ENCODE assay signal across 10 cellular contexts in genomic region chr11:125166347-125166841, GRCh38. TPM values are rescaled to one million over a fixed set of nuclear protein-coding genes. Genes with fewer than 3 reads are reported as not detected.
DNase-seq lines count a peak whose midpoint lies in the region; ATAC-seq lines count a peak whose summit lies in the region.
"Had no signal": no experiment of that assay in that cellular context is flagged by ENCODE, and none has a peak within 500 bp of the region (broad histone marks: within the 10 kb centered on the region; RNA-seq: fewer than 3 reads in every experiment).

No MANE protein-coding gene starts in this region.

- H3K27ac Mint-ChIP-seq in activated naive CD8-positive, alpha-beta T cell treated with anti-CD3 and anti-CD28 coated beads, Interleukin-2, amount 10 ng/mL, durations not matched to agents 7 days and 5 days = no peak overlapping the region

- H3K4me1 Mint-ChIP-seq in activated naive CD8-positive, alpha-beta T cell treated with anti-CD3 and anti-CD28 coated beads, Interleukin-2, amount 10 ng/mL, durations not matched to agents 7 days and 5 days = peaks cover 12% of the 10 kb centered on the region

- no peak overlapping the region for H3K27ac ChIP-seq in iPS DF 6.9 (ENCODE audit: low read length)

- intact Hi-C loops in sciatic nerve (cut with DNase I) (loop anchor here (5.0 kb wide), 1 partner anchor 181 kb away; no protein-coding TSS in a partner anchor), left colon (cut with DNase I, micrococcal nuclease) (no loop called here)

- H3K36me3 ChIP-seq in H7 (replicated peaks; ENCODE audit: control insufficient read depth, insufficient read depth, low read length) = no peaks in the 10 kb centered on the region
- no peaks in the 10 kb centered on the region for H3K36me3 ChIP-seq in iPS DF 6.9 (ENCODE audit: control insufficient read depth, insufficient read depth, low read length)
- H3K36me3 ChIP-seq: adrenal gland had no signal

- H3K27me3 Mint-ChIP-seq in activated naive CD8-positive, alpha-beta T cell treated with anti-CD3 and anti-CD28 coated beads, Interleukin-2, amount 10 ng/mL, durations not matched to agents 7 days and 5 days = peaks cover 70% of the 10 kb centered on the region

- ATAC-seq in activated naive CD8-positive, alpha-beta T cell treated with anti-CD3 and anti-CD28 coated beads, Interleukin-2, amount 10 ng/mL, durations not matched to agents 7 days and 5 days (ENCODE audit: low read depth) = no peak
- peak; percentile 7 for ATAC-seq in sciatic nerve
- ATAC-seq in left colon = no peak
- ATAC-seq in GM18870 (IDR thresholded peaks at IDR 0.05; ENCODE audit: unreplicated experiment) = no peak

- H3K9me3 ChIP-seq in iPS DF 6.9 (ENCODE audit: control insufficient read depth, insufficient read depth, low read length) = no peaks in the 10 kb centered on the region
- H3K9me3 ChIP-seq: adrenal gland had no signal

- no CpG with 5 or more reads among the region's 37 CpGs for WGBS in iPS DF 6.9 (ENCODE audit: insufficient coverage, insufficient read length)

- peak overlapping the region; percentile 71 for H3K4me3 Mint-ChIP-seq in activated naive CD8-positive, alpha-beta T cell treated with anti-CD3 and anti-CD28 coated beads, Interleukin-2, amount 10 ng/mL, durations not matched to agents 7 days and 5 days

- peaks cover 1% of the 10 kb centered on the region for H3K36me3 Mint-ChIP-seq in activated naive CD8-positive, alpha-beta T cell treated with anti-CD3 and anti-CD28 coated beads, Interleukin-2, amount 10 ng/mL, durations not matched to agents 7 days and 5 days

- no peaks in the 10 kb centered on the region for H3K9me3 Mint-ChIP-seq in activated naive CD8-positive, alpha-beta T cell treated with anti-CD3 and anti-CD28 coated beads, Interleukin-2, amount 10 ng/mL, durations not matched to agents 7 days and 5 days

- DNase-seq in H7 = peak; percentile 77
- peak; percentile 37 for DNase-seq in activated naive CD8-positive, alpha-beta T cell treated with anti-CD3 and anti-CD28 coated beads, Interleukin-2, amount 10 ng/mL, durations not matched to agents 7 days and 5 days
- no peak for DNase-seq in iPS DF 6.9 (ENCODE audit: low read depth, low spot score)
- no peak for DNase-seq in sciatic nerve (ENCODE audit: low spot score)
- no peak for DNase-seq in left colon
- no peak for DNase-seq in NCI-H524 (lab: John Stamatoyannopoulos, UW)
- DNase-seq in NCI-H187 (lab: John Stamatoyannopoulos, UW) = no peak
- DNase-seq: NCI-H1930 had no signal

- POLR2A ChIA-PET in activated naive CD8-positive, alpha-beta T cell treated with anti-CD3 and anti-CD28 coated beads, Interleukin-2, amount 10 ng/mL, durations not matched to agents 7 days and 5 days (lab: Charles Lee) = no interaction called here

- H3K27me3 ChIP-seq in H7 (ENCODE audit: control insufficient read depth, insufficient read depth, low read length) (peaks cover 50% of the 10 kb centered on the region), iPS DF 6.9 (ENCODE audit: control insufficient read depth, insufficient read depth, low read length) (peaks cover 47% of the 10 kb centered on the region)
- H3K27me3 ChIP-seq: adrenal gland had no signal

- H3K4me1 ChIP-seq in iPS DF 6.9 (ENCODE audit: control insufficient read depth, insufficient read depth, low read length) = peaks cover 16% of the 10 kb centered on the region

- H3K4me3 ChIP-seq in H7 (ENCODE audit: insufficient read depth, low read depth, low read length) (peak overlapping the region; percentile 54), iPS DF 6.9 (ENCODE audit: low read length) (peak overlapping the region; percentile 34; the same call in 1 of the 2 replicates)

RNA-seq across cellular contexts. Expression of gene PKNOX2, which starts 1.8 kb away (rescaled TPM):
- 1.6 and 2.2 TPM in 2 replicates for total RNA-seq in H7 (2014; rRNA removed; shearing (Covaris generic))
- total RNA-seq in activated naive CD8-positive, alpha-beta T cell treated with anti-CD3 and anti-CD28 coated beads, Interleukin-2, amount 10 ng/mL, durations not matched to agents 7 days and 5 days = not detected
- 17.3 TPM for total RNA-seq in sciatic nerve
- 1 to 10 TPM in 1 of 2 donors, under 1 TPM in 1; 0.49 to 1.5 TPM for total RNA-seq in left colon

RNA-seq across cellular contexts. Expression of gene TMEM218, which starts 55.0 kb away (rescaled TPM):
- total RNA-seq in H7 (2014; rRNA removed; shearing (Covaris generic)) = 22.7 and 31.9 TPM in 2 replicates
- total RNA-seq in activated naive CD8-positive, alpha-beta T cell treated with anti-CD3 and anti-CD28 coated beads, Interleukin-2, amount 10 ng/mL, durations not matched to agents 7 days and 5 days = 10 to 100 TPM; 13.1 to 14.3 TPM
- total RNA-seq in sciatic nerve (15.2 TPM), left colon (10 to 100 TPM; 11.3 to 13.3 TPM)

Comparison
In these comparisons a context has a peak if more than half of its experiments do, and no peak if none do; other contexts are left out.
1. DNase-seq: peak in H7 (single experiment) and activated naive CD8-positive, alpha-beta T cell treated with anti-CD3 and anti-CD28 coated beads, Interleukin-2, amount 10 ng/mL, durations not matched to agents 7 days and 5 days (single experiment); none in iPS DF 6.9 (single experiment), sciatic nerve (single experiment), left colon (0 of 2), NCI-H524 (0 of 2) and NCI-H187 (0 of 2).